Comparison of ENCODE assay signal across 8 cellular contexts in the genomic region with DNA sequence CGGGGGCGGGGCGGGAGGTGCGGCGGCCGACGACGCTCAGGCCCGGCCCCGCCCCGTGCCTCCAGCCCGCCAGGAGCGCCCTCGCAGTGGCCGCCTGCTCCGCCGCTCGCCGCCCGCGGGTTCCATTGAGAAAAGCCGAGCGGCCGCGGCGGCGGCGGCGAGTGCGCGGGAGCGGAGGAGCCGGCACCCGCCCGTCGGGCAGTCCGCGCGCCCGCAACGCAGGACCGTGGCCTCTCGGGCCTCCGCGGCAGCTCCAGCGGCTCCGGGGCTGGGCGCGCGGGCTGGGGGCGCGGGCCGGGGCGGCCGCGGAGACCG. TPM values are rescaled to one million over a fixed set of nuclear protein-coding genes. Genes with fewer than 3 reads are reported as not detected.
A peak's percentile ranks its signal among the peaks of the same experiment; 100 is the strongest.
DNase-seq lines count a peak whose midpoint lies in the region; FAIRE-seq and TF ChIP-seq lines count a peak whose summit lies in the region.

A gene (plus strand): TSS at position 64 of the 315 bp plus-strand sequence. CDS start 359 bp downstream, outside the sequence.

- DNase-seq in CD14-positive monocyte (ENCODE audit: low spot score): no peak
- peak; percentile 94 for DNase-seq in HTR-8/SVneo (ENCODE audit: insufficient read length, low spot score)
- no peak for DNase-seq in choroid plexus epithelial cell (ENCODE audit: low read depth)
- no peak for DNase-seq in nephron progenitor cell
- no peak for DNase-seq in midbrain (lab: John Stamatoyannopoulos, UW)
- DNase-seq in COLO668 (lab: John Stamatoyannopoulos, UW; ENCODE audit: unreplicated experiment): no peak
- DNase-seq in NCI-H774 (lab: John Stamatoyannopoulos, UW): no peak
- no peak for DNase-seq in DMS153 (lab: John Stamatoyannopoulos, UW)

- H3K36me3 Mint-ChIP-seq in CD14-positive monocyte (no peaks in the 10 kb centered on the region), nephron progenitor cell (ENCODE audit: low read depth) (no peaks in the 10 kb centered on the region)

- H3K4me3 Mint-ChIP-seq in CD14-positive monocyte (peak within 1 kb of the TSS; percentile 79 to 87), nephron progenitor cell (peak within 1 kb of the TSS; percentile 79)

- H3K27ac Mint-ChIP-seq in CD14-positive monocyte (peak within 1 kb of the TSS; percentile 57 to 94 (median 82)), nephron progenitor cell (no peak within 1 kb of the TSS)

- H3K27me3 Mint-ChIP-seq in CD14-positive monocyte (ENCODE audit: low read depth in 3 of 3) (peaks cover 52 to 86% (median 57%) of the 10 kb centered on the region in 3 donors), nephron progenitor cell (ENCODE audit: low read depth, poor library complexity) (peaks cover 49% of the 10 kb centered on the region)

- TF ChIP-seq CTCF in CD14-positive monocyte (IDR thresholded peaks at IDR 0.05) (no peak), choroid plexus epithelial cell (conservative IDR thresholded peaks at IDR 0.05; ENCODE audit: low read depth, low read length) (no peak), nephron progenitor cell (IDR thresholded peaks at IDR 0.05) (no peak)

- H3K4me1 Mint-ChIP-seq in CD14-positive monocyte (peaks cover 39% of the 10 kb centered on the region), nephron progenitor cell (peaks cover 25% of the 10 kb centered on the region)

- intact Hi-C loops in CD14-positive monocyte (cut with micrococcal nuclease): loop anchor here (2.0 to 5.0 kb wide), 4 partner anchors 82 to 739 kb away; no protein-coding TSS in a partner anchor

- H3K9me3 Mint-ChIP-seq in CD14-positive monocyte (peaks cover 0 to 22% (median 6%) of the 10 kb centered on the region in 7 donors), nephron progenitor cell (no peaks in the 10 kb centered on the region)

- FAIRE-seq in HTR-8/SVneo (lab: Jason Lieb, UNC): no peak

- peak within 1 kb of the TSS; percentile 71 for H3K4me3 ChIP-seq in choroid plexus epithelial cell (ENCODE audit: low read depth, low read length)

RNA-seq across cellular contexts. Expression of the gene that starts here (rescaled TPM):
- polyA plus RNA-seq in CD14-positive monocyte: under 1 TPM; 0.04 to 0.12 TPM
